Comparison of ENCODE assay signal across 8 cellular contexts in genomic region chr22:17629167-17629489, GRCh38. TPM values are rescaled to one million over a fixed set of nuclear protein-coding genes. Genes with fewer than 3 reads are reported as not detected.
DNase-seq lines count a peak whose midpoint lies in the region; ATAC-seq and TF ChIP-seq lines count a peak whose summit lies in the region.

No MANE protein-coding gene starts in this region.

- DNase-seq in GM12864 (ENCODE audit: low read depth) (no peak), fibroblast of pulmonary artery (ENCODE audit: low read depth) (no peak), psoas muscle (no peak), amniotic stem cell (lab: John Stamatoyannopoulos, UW) (no peak), NCI-H1436 treated with DMSO at 0.1 percent for 48 hours (lab: John Stamatoyannopoulos, UW) (no peak), cortex of kidney (lab: John Stamatoyannopoulos, UW) (no peak)

- peak; percentile 2; the same call in 1 of the 3 replicates for ATAC-seq in SK-N-SH treated with all-trans-retinoic acid at 6 μM for 48 hours
- ATAC-seq in psoas muscle = peak in 1 of 4 donors; percentile 1
- ATAC-seq in HG03108 (IDR thresholded peaks at IDR 0.05; ENCODE audit: unreplicated experiment) = no peak

- peak overlapping the region; percentile 87 for H3K4me3 ChIP-seq in GM12864 (ENCODE audit: low read depth, low read length)
- peak overlapping the region; percentile 100 for H3K4me3 ChIP-seq in fibroblast of pulmonary artery (replicated peaks; ENCODE audit: low read depth, low read length)
- H3K4me3 ChIP-seq in psoas muscle = peak overlapping the region; percentile 99

- no peaks in the 10 kb centered on the region for H3K27me3 ChIP-seq in psoas muscle (ENCODE audit: insufficient read depth in 3 of 3, low read length in 2 of 3)

- no peaks in the 10 kb centered on the region for H3K9me3 ChIP-seq in psoas muscle

- intact Hi-C loops in psoas muscle (cut with DNase I) = no loop called here

- TF ChIP-seq CTCF in GM12864 (IDR thresholded peaks at IDR 0.05; ENCODE audit: low read depth, low read length, missing control alignments) = no peak
- no peak for TF ChIP-seq CTCF in fibroblast of pulmonary artery (IDR thresholded peaks at IDR 0.05; ENCODE audit: low read length, missing control alignments)
- no peak for TF ChIP-seq CTCF in psoas muscle (IDR thresholded peaks at IDR 0.05)

- H3K36me3 ChIP-seq in psoas muscle (ENCODE audit: insufficient read depth in 1 of 2, low read depth in 1 of 2) = peaks cover 0 to 8% of the 10 kb centered on the region in 2 donors

- peaks cover 15% of the 10 kb centered on the region for H3K4me1 ChIP-seq in psoas muscle

- 0% methylated on average over 1 of the region's 1 CpG for WGBS in psoas muscle, 3 donors

- peak overlapping the region; percentile 98 for H3K27ac ChIP-seq in psoas muscle

TF ChIP-seq in SK-N-SH treated with all-trans-retinoic acid at 6 μM for 48 hours, 23 proteins besides CTCF, POLR2A, EP300 and RAD21:
- TF ChIP-seq ESRRG (CRISPR knock-in tag; IDR thresholded peaks at IDR 0.05) (no peak), ZNF70 (CRISPR knock-in tag; IDR thresholded peaks at IDR 0.05) (no peak), ARNTL (CRISPR knock-in tag; IDR thresholded peaks at IDR 0.05; ENCODE audit: borderline replicate concordance, low read depth) (no peak), ZNF8 (CRISPR knock-in tag; IDR thresholded peaks at IDR 0.05) (no peak), TCF4 (CRISPR knock-in tag; IDR thresholded peaks at IDR 0.05; ENCODE audit: borderline replicate concordance) (no peak), BACH2 (CRISPR knock-in tag; IDR thresholded peaks at IDR 0.05; ENCODE audit: borderline replicate concordance) (no peak), ZFP3 (CRISPR knock-in tag; IDR thresholded peaks at IDR 0.05) (no peak), CSDC2 (CRISPR knock-in tag; IDR thresholded peaks at IDR 0.05) (no peak), ZC3H10 (CRISPR knock-in tag; IDR thresholded peaks at IDR 0.05) (no peak)

RNA-seq across cellular contexts. Expression of gene ATP6V1E1, which starts 0.6 kb away (rescaled TPM):
- 100 to 1,000 TPM; 122 to 185 (median 142) TPM for total RNA-seq in psoas muscle
- 100 to 1,000 TPM; 158 to 263 (median 210) TPM for polyA plus RNA-seq in psoas muscle

RNA-seq across cellular contexts. Expression of gene BCL2L13, which starts 9.4 kb away (rescaled TPM):
- total RNA-seq in psoas muscle = 100 to 1,000 TPM; 123 to 201 (median 130) TPM
- 100 to 1,000 TPM in 1 of 3 donors, 10 to 100 TPM in 2; 67.0 to 165 (median 89.0) TPM for polyA plus RNA-seq in psoas muscle
